ENCODE assay signal across 18 cellular contexts in the genomic region with DNA sequence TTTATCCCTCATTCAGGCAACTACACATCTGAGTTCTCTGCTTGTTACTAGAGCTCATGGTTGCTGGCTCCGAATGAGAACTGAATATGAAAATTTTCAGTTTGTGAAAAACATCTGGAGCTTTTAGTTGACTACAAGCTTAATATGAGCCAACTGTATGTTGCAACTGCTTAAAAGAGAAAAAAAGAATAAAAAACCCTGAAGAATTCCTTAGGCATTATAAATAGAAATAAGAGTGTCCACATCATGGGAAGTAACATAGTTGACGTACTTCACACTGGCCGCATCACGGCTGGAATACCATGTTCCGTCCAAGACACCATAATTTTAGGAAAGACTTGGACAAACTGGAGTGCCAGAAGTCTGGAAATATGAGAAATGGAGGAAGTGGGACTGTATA. TPM values are rescaled to one million over a fixed set of nuclear protein-coding genes. Genes with fewer than 3 reads are reported as not detected.
DNase-seq lines count a peak whose midpoint lies in the region; ATAC-seq and TF ChIP-seq lines count a peak whose summit lies in the region.
"Had no signal": no experiment of that assay in that cellular context is flagged by ENCODE, and none has a peak within 500 bp of the region (broad histone marks: within the 10 kb centered on the region; RNA-seq: fewer than 3 reads in every experiment).

No MANE protein-coding gene starts in this region.

- H3K4me2 ChIP-seq in mesendoderm (ENCODE audit: low read length), result no peak overlapping the region
- H3K4me2 ChIP-seq: PC-9, smooth muscle cell had no signal

- H3K79me2 ChIP-seq in mesendoderm (ENCODE audit: control insufficient read depth, insufficient read depth, low read length), result no peaks in the 10 kb centered on the region

- H3K79me1 ChIP-seq in mesendoderm (ENCODE audit: low read length), result no peaks in the 10 kb centered on the region

- H4K5ac ChIP-seq in mesendoderm (ENCODE audit: low read length), result no peak overlapping the region

- no peak overlapping the region for H3K18ac ChIP-seq in mesendoderm (ENCODE audit: low read length)

- H3K27ac ChIP-seq in lower lobe of right lung, result no peak overlapping the region
- peak overlapping the region in 1 of 2 donors; percentile 1 for H3K27ac ChIP-seq in thoracic aorta
- H3K27ac ChIP-seq in mesendoderm (ENCODE audit: low read depth, low read length), result no peak overlapping the region
- H3K27ac ChIP-seq: foreskin keratinocyte, PC-9 had no signal

- no peak overlapping the region for H3K23ac ChIP-seq in mesendoderm (ENCODE audit: low read length)

- no peak overlapping the region for H2BK15ac ChIP-seq in mesendoderm (replicated peaks; ENCODE audit: low read depth)

- WGBS in mesendoderm (ENCODE audit: extremely low coverage, insufficient coverage, low lambda C conversion rate), result no CpG with 5 or more reads among the region's 5 CpGs

- H3K4ac ChIP-seq in mesendoderm (ENCODE audit: low read depth, low read length), result no peak overlapping the region

- H3K27me3 Mint-ChIP-seq in type B pancreatic cell, result no peaks in the 10 kb centered on the region
- H3K27me3 Mint-ChIP-seq: CD8-positive, alpha-beta memory T cell had no signal

- H3K27ac Mint-ChIP-seq in type B pancreatic cell, result no peak overlapping the region
- H3K27ac Mint-ChIP-seq: activated T-helper 2 cell treated with anti-CD3 and anti-CD28 coated beads, Interferon-gamma antibody, Interleukin-2, Interleukin-4, amounts not matched to agents 10 μg/mL and 5 μg/mL and 100 μg/mL, durations not matched to agents 14 hours and 24 hours and 36 hours; CD8-positive, alpha-beta memory T cell had no signal

- no peaks in the 10 kb centered on the region for H3K4me1 Mint-ChIP-seq in type B pancreatic cell (ENCODE audit: unreplicated experiment)

- intact Hi-C loops in lower lobe of right lung (cut with DNase I), result no loop called here

- no peak overlapping the region for H3K4me3 Mint-ChIP-seq in type B pancreatic cell
- H3K4me3 Mint-ChIP-seq: CD8-positive, alpha-beta memory T cell had no signal

- H3K4me1 ChIP-seq in lower lobe of right lung (no peaks in the 10 kb centered on the region), thoracic aorta (ENCODE audit: control insufficient read depth in 1 of 2, low read depth in 2 of 2) (peaks cover 13 to 75% of the 10 kb centered on the region in 2 donors), mesendoderm (ENCODE audit: control insufficient read depth, low read depth, low read length) (no peaks in the 10 kb centered on the region)
- H3K4me1 ChIP-seq: foreskin keratinocyte had no signal

- no peaks in the 10 kb centered on the region for H3K27me3 ChIP-seq in lower lobe of right lung (ENCODE audit: low read depth)
- H3K27me3 ChIP-seq in thoracic aorta (replicated peaks; ENCODE audit: insufficient read depth), result no peaks in the 10 kb centered on the region
- H3K27me3 ChIP-seq in mesendoderm (ENCODE audit: insufficient read depth, low read length, poor library complexity), result no peaks in the 10 kb centered on the region
- H3K27me3 ChIP-seq: foreskin keratinocyte had no signal

- no peak overlapping the region for H2BK120ac ChIP-seq in mesendoderm (ENCODE audit: low read depth, low read length)

- no peak overlapping the region for H2AK5ac ChIP-seq in mesendoderm (ENCODE audit: low read length)

- ATAC-seq in lower lobe of right lung (peak; percentile 58 to 76), thoracic aorta (ENCODE audit: insufficient number of reproducible peaks, low FRiP score, low read depth) (peak; percentile 72), HG02870 (IDR thresholded peaks at IDR 0.05; ENCODE audit: unreplicated experiment) (no peak)
- ATAC-seq: foreskin keratinocyte had no signal

- H3K9ac ChIP-seq in mesendoderm (ENCODE audit: low read length), result no peak overlapping the region

- H3K9me3 Mint-ChIP-seq in type B pancreatic cell, result no peaks in the 10 kb centered on the region
- H3K9me3 Mint-ChIP-seq: activated T-helper 2 cell treated with anti-CD3 and anti-CD28 coated beads, Interferon-gamma antibody, Interleukin-2, Interleukin-4, amounts not matched to agents 10 μg/mL and 5 μg/mL and 100 μg/mL, durations not matched to agents 14 hours and 24 hours and 36 hours had no signal

- H3K4me3 ChIP-seq in fibroblast of pulmonary artery (replicated peaks; ENCODE audit: low read depth, low read length) (no peak overlapping the region), lower lobe of right lung (no peak overlapping the region), thoracic aorta (peak overlapping the region; percentile 8), mesendoderm (ENCODE audit: low read length) (no peak overlapping the region)
- H3K4me3 ChIP-seq: PC-9, smooth muscle cell had no signal

- no peaks in the 10 kb centered on the region for H3K36me3 ChIP-seq in lower lobe of right lung
- H3K36me3 ChIP-seq in thoracic aorta, result no peaks in the 10 kb centered on the region
- H3K36me3 ChIP-seq in mesendoderm (ENCODE audit: control insufficient read depth, insufficient read depth, low read length), result no peaks in the 10 kb centered on the region

- DNase-seq in GM04504 (ENCODE audit: low read depth) (peak; percentile 5), fibroblast of pulmonary artery (ENCODE audit: low read depth) (peak; percentile 71), lower lobe of right lung (no peak), thoracic aorta (ENCODE audit: low spot score) (no peak), cerebellum (ENCODE audit: low spot score) (no peak), type B pancreatic cell (ENCODE audit: extremely low spot score, unreplicated experiment) (no peak), mesendoderm (no peak)
- DNase-seq: CD8-positive, alpha-beta memory T cell; DMS79; effector memory CD4-positive, alpha-beta T cell; foreskin keratinocyte; NCI-H146; NCI-H774; nucleus accumbens; PC-9 had no signal

- H2BK5ac ChIP-seq in mesendoderm (ENCODE audit: low read length), result no peak overlapping the region

- H4K8ac ChIP-seq in mesendoderm (ENCODE audit: low read depth, low read length), result no peak overlapping the region

- H3K56ac ChIP-seq in mesendoderm (ENCODE audit: low read length), result no peak overlapping the region

- TF ChIP-seq CTCF in fibroblast of pulmonary artery (IDR thresholded peaks at IDR 0.05; ENCODE audit: low read length, missing control alignments), result no peak
- TF ChIP-seq CTCF in lower lobe of right lung (IDR thresholded peaks at IDR 0.05), result no peak
- TF ChIP-seq CTCF in thoracic aorta (IDR thresholded peaks at IDR 0.05), result no peak
- no peak for TF ChIP-seq CTCF in type B pancreatic cell (conservative IDR thresholded peaks at IDR 0.05)

- peaks cover 10% of the 10 kb centered on the region for H3K36me3 Mint-ChIP-seq in type B pancreatic cell
- H3K36me3 Mint-ChIP-seq: CD8-positive, alpha-beta memory T cell had no signal

- no peaks in the 10 kb centered on the region for H3K9me3 ChIP-seq in lower lobe of right lung
- no peaks in the 10 kb centered on the region for H3K9me3 ChIP-seq in thoracic aorta

RNA-seq across cellular contexts. Expression of a gene that starts 57.9 kb away (rescaled TPM):
- total RNA-seq in lower lobe of right lung, result 5.5 TPM
- 100 to 1,000 TPM in 1 of 2 donors, 10 to 100 TPM in 1; 78.3 to 110 TPM for total RNA-seq in thoracic aorta
- 20.6 TPM for total RNA-seq in cerebellum
- total RNA-seq in type B pancreatic cell (ENCODE audit: low replicate concordance), result 19.7 and 27.1 TPM in 2 replicates
- 0.17 TPM for polyA plus RNA-seq in mesendoderm (2013, experiment 1 of 2)
- 0.21 TPM for polyA plus RNA-seq in mesendoderm (2013, experiment 2 of 2)
- total RNA-seq: foreskin keratinocyte, PC-9 had no signal
- polyA plus RNA-seq: CD8-positive, alpha-beta memory T cell; foreskin keratinocyte had no signal

Comparison
In these comparisons a context has a peak if more than half of its experiments do, and no peak if none do; other contexts are left out.
1. DNase-seq: peak in GM04504 (single experiment) and fibroblast of pulmonary artery (single experiment); none in lower lobe of right lung (single experiment), thoracic aorta (single experiment), cerebellum (single experiment), type B pancreatic cell (single experiment) and mesendoderm (single experiment).